Comparison of ENCODE assay signal across 18 cellular contexts in the genomic region with DNA sequence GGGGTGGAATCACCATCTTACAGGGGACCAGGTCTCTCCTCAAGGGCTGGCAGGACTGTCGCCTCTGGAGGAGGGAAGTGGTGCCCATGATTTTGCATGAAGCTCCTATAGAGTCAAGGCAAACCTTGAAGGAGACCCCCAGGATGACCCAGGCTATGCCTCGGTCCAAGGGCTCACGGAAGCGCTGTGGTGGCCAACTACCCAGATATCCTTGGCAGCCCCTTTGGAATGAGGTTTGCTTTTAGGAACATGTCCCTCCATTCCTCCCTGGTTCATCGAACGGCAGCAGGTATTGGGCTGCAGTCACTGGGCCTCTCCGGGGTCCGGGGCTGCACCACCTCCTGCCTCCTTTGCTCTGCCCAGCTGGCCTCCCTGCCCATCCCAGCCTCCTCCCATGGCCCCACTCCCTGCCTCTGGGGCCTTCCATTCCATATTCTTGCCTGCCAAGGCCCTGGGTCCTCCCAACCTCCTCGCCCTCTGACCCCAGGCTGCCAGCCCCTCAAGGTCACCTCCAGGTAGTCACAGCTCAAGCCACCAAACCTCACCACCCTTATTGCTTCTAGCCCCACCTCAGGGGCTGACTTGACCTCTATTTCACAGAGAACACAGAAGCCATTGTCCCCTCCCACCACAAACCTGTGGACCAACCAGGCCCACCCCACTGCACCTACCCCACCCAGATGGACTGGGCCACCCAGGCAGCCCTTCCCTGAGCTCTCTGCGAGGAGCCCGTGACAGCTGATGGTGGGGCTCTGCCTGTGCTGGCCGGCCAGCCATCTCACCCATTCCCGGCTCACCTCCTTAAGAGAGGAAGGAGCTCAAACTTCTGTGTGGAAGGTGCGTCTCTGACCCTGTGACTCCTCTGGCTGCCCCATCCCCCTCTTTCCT. TPM values are rescaled to one million over a fixed set of nuclear protein-coding genes. Genes with fewer than 3 reads are reported as not detected.
DNase-seq lines count a peak whose midpoint lies in the region; ATAC-seq, FAIRE-seq and TF ChIP-seq lines count a peak whose summit lies in the region.
"Had no signal": no experiment of that assay in that cellular context is flagged by ENCODE, and none has a peak within 500 bp of the region (broad histone marks: within the 10 kb centered on the region; RNA-seq: fewer than 3 reads in every experiment).

No MANE protein-coding gene starts in this region.

- no peak for TF ChIP-seq CTCF in SK-N-SH (IDR thresholded peaks at IDR 0.05)
- TF ChIP-seq CTCF in endothelial cell (IDR thresholded peaks at IDR 0.05; ENCODE audit: unreplicated experiment): no peak
- TF ChIP-seq CTCF in progenitor cell of endocrine pancreas (IDR thresholded peaks at IDR 0.05; ENCODE audit: unreplicated experiment): no peak

- no peak for TF ChIP-seq EP300 in SK-N-SH (IDR thresholded peaks at IDR 0.05; ENCODE audit: borderline replicate concordance in 1 of 2, low read depth in 1 of 2, low read length in 1 of 2)

- H3F3A ChIP-seq in SK-N-SH (replicated peaks; ENCODE audit: insufficient read depth): no peaks in the 10 kb centered on the region

- POLR2A ChIA-PET in SK-N-SH (lab: Yijun Ruan, JAX): no interaction called here

- no peak overlapping the region for H2AFZ ChIP-seq in SK-N-SH (ENCODE audit: low read depth)

- H3K27me3 ChIP-seq in SK-N-SH (ENCODE audit: insufficient read depth): no peaks in the 10 kb centered on the region; the same call in 1 of the 2 replicates

- 81% methylated on average over 8 of the region's 14 CpGs for WGBS in SK-N-SH (ENCODE audit: low lambda C conversion rate)

- no peak overlapping the region for H3K4me3 Mint-ChIP-seq in endothelial cell (ENCODE audit: unreplicated experiment)
- no peak overlapping the region for H3K4me3 Mint-ChIP-seq in progenitor cell of endocrine pancreas (ENCODE audit: low read depth)
- H3K4me3 Mint-ChIP-seq: endodermal cell, HFFc6 had no signal

- H3K36me3 ChIP-seq in SK-N-SH (replicated peaks in 1 of 2; ENCODE audit: control insufficient read depth in 1 of 2, insufficient read depth in 2 of 2, low read length in 1 of 2): no peaks in the 10 kb centered on the region
- H3K36me3 ChIP-seq in KOPT-K1 (ENCODE audit: insufficient read depth, low read length): no peaks in the 10 kb centered on the region
- H3K36me3 ChIP-seq: prostate gland had no signal

- no peak overlapping the region for H3K27ac Mint-ChIP-seq in endothelial cell (ENCODE audit: unreplicated experiment)
- H3K27ac Mint-ChIP-seq in progenitor cell of endocrine pancreas: no peak overlapping the region
- H3K27ac Mint-ChIP-seq: endodermal cell, HFFc6 had no signal

- H3K9me3 Mint-ChIP-seq in endothelial cell (ENCODE audit: unreplicated experiment): no peaks in the 10 kb centered on the region
- no peaks in the 10 kb centered on the region for H3K9me3 Mint-ChIP-seq in progenitor cell of endocrine pancreas (ENCODE audit: low read depth)
- H3K9me3 Mint-ChIP-seq: endodermal cell, HFFc6 had no signal

- H3K9ac ChIP-seq in SK-N-SH: no peak overlapping the region

- H3K4me2 ChIP-seq in SK-N-SH: no peak overlapping the region

- no peaks in the 10 kb centered on the region for H3K9me3 ChIP-seq in SK-N-SH
- H3K9me3 ChIP-seq in KOPT-K1 (ENCODE audit: insufficient read depth, low read length, poor library complexity, severe bottlenecking): no peaks in the 10 kb centered on the region
- H3K9me3 ChIP-seq: prostate gland had no signal

- H4K20me1 ChIP-seq in SK-N-SH (ENCODE audit: insufficient read depth): no peaks in the 10 kb centered on the region

- CTCF ChIA-PET in SK-N-SH (lab: Yijun Ruan, JAX): interaction anchor here (0.6 to 1.6 kb wide), 5 partner anchors 9 to 679 kb away, joined by 3 to 7 read pairs (median 3); no protein-coding TSS in a partner anchor

- no peak overlapping the region for H3K4me3 ChIP-seq in SK-N-SH (ENCODE audit: low read depth in 2 of 2, low read length in 1 of 2)
- H3K4me3 ChIP-seq: prostate gland had no signal

- peak; percentile 5 for DNase-seq in SK-N-SH
- peak; percentile 2 for DNase-seq in endothelial cell (ENCODE audit: low spot score)
- DNase-seq in progenitor cell of endocrine pancreas (ENCODE audit: low spot score, unreplicated experiment): peak; percentile 8
- DNase-seq in RCC 7860 (ENCODE audit: low spot score): no peak
- DNase-seq: DMS79 treated with DMSO at 0.1 percent for 48 hours; HFFc6; mammary epithelial cell; stimulated activated CD4-positive, alpha-beta T cell treated with anti-CD3 and anti-CD28 coated beads, Interleukin-4, amount 100 ng/mL, for 1 hour; SW 1271 had no signal

- no peak for TF ChIP-seq RAD21 in SK-N-SH (IDR thresholded peaks at IDR 0.05; ENCODE audit: low read length)

- H3K79me2 ChIP-seq in SK-N-SH (ENCODE audit: insufficient read depth): no peaks in the 10 kb centered on the region

- H3K4me1 Mint-ChIP-seq in endothelial cell (ENCODE audit: unreplicated experiment) (no peaks in the 10 kb centered on the region), progenitor cell of endocrine pancreas (ENCODE audit: low read depth) (no peaks in the 10 kb centered on the region)
- H3K4me1 Mint-ChIP-seq: endodermal cell had no signal

- no peak for ATAC-seq in SK-N-SH treated with all-trans-retinoic acid at 6 μM for 48 hours
- ATAC-seq in HG02759 (IDR thresholded peaks at IDR 0.05; ENCODE audit: unreplicated experiment): no peak
- ATAC-seq in HG02588 (IDR thresholded peaks at IDR 0.05; ENCODE audit: unreplicated experiment): no peak

- H3K9me2 ChIP-seq in SK-N-SH: no peaks in the 10 kb centered on the region

- H3K36me3 Mint-ChIP-seq in endothelial cell (ENCODE audit: low read depth, unreplicated experiment) (no peaks in the 10 kb centered on the region), progenitor cell of endocrine pancreas (ENCODE audit: insufficient read depth) (no peaks in the 10 kb centered on the region)

- no peaks in the 10 kb centered on the region for H3K4me1 ChIP-seq in SK-N-SH (ENCODE audit: control insufficient read depth in 1 of 2, insufficient read depth in 2 of 2, low read depth in 1 of 2, low read length in 1 of 2)
- H3K4me1 ChIP-seq: prostate gland had no signal

- H3K27ac ChIP-seq in SK-N-SH (ENCODE audit: low read depth in 2 of 2, low read length in 1 of 2) (no peak overlapping the region), KOPT-K1 (ENCODE audit: low read depth, low read length, poor library complexity, severe bottlenecking) (peak overlapping the region; percentile 4)
- H3K27ac ChIP-seq: prostate gland had no signal

- H3K27me3 Mint-ChIP-seq in endothelial cell (ENCODE audit: unreplicated experiment): peaks cover 15% of the 10 kb centered on the region
- peaks cover 4% of the 10 kb centered on the region for H3K27me3 Mint-ChIP-seq in progenitor cell of endocrine pancreas

- FAIRE-seq in RCC 7860 (lab: Jason Lieb, UNC): no peak
- FAIRE-seq: A204.1 had no signal

TF ChIP-seq in SK-N-SH, 30 proteins besides CTCF, POLR2A, EP300 and RAD21 (continues in another document):
- TF ChIP-seq USF2 (IDR thresholded peaks at IDR 0.05; ENCODE audit: borderline replicate concordance, low read depth, low read length): no peak
- no peak for TF ChIP-seq RCOR1 (IDR thresholded peaks at IDR 0.05; ENCODE audit: low read length)
- no peak for TF ChIP-seq JUND (IDR thresholded peaks at IDR 0.05)
- no peak for TF ChIP-seq RXRA (IDR thresholded peaks at IDR 0.05; ENCODE audit: borderline replicate concordance, low read depth)
- TF ChIP-seq FOXM1 (IDR thresholded peaks at IDR 0.05; ENCODE audit: low read depth): no peak
- no peak for TF ChIP-seq TAF1 (IDR thresholded peaks at IDR 0.05; ENCODE audit: borderline replicate concordance, low read depth, low read length)
- TF ChIP-seq SIN3A (IDR thresholded peaks at IDR 0.05; ENCODE audit: borderline replicate concordance, low read depth, low read length): no peak

TF ChIP-seq in SK-N-SH treated with all-trans-retinoic acid at 6 μM for 48 hours, 23 proteins besides CTCF, POLR2A, EP300 and RAD21 (continues in another document):
- TF ChIP-seq, protein P1, sequence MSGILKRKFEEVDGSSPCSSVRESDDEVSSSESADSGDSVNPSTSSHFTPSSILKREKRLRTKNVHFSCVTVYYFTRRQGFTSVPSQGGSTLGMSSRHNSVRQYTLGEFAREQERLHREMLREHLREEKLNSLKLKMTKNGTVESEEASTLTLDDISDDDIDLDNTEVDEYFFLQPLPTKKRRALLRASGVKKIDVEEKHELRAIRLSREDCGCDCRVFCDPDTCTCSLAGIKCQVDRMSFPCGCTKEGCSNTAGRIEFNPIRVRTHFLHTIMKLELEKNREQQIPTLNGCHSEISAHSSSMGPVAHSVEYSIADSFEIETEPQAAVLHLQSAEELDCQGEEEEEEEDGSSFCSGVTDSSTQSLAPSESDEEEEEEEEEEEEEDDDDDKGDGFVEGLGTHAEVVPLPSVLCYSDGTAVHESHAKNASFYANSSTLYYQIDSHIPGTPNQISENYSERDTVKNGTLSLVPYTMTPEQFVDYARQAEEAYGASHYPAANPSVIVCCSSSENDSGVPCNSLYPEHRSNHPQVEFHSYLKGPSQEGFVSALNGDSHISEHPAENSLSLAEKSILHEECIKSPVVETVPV (CRISPR knock-in tag; IDR thresholded peaks at IDR 0.05): no peak
- TF ChIP-seq ZNF565 (CRISPR knock-in tag; conservative IDR thresholded peaks at IDR 0.05; ENCODE audit: low read depth) (no peak), BACH2 (CRISPR knock-in tag; IDR thresholded peaks at IDR 0.05; ENCODE audit: borderline replicate concordance) (no peak), ESRRG (CRISPR knock-in tag; IDR thresholded peaks at IDR 0.05) (no peak), ARNTL (CRISPR knock-in tag; IDR thresholded peaks at IDR 0.05; ENCODE audit: borderline replicate concordance, low read depth) (no peak), TOX (CRISPR knock-in tag; IDR thresholded peaks at IDR 0.05; ENCODE audit: borderline replicate concordance) (no peak), TCF4 (CRISPR knock-in tag; IDR thresholded peaks at IDR 0.05; ENCODE audit: borderline replicate concordance) (no peak), GLIS3 (CRISPR knock-in tag; IDR thresholded peaks at IDR 0.05) (no peak), ZFP30 (CRISPR knock-in tag; IDR thresholded peaks at IDR 0.05) (no peak), OSR1 (CRISPR knock-in tag; IDR thresholded peaks at IDR 0.05) (no peak), ISL1 (CRISPR knock-in tag; IDR thresholded peaks at IDR 0.05) (no peak)

RNA-seq across cellular contexts. Expression of gene IL3, which starts 3.6 kb away (rescaled TPM):
- polyA plus RNA-seq in SK-N-SH (2012; rRNA removed): not detected in 2 replicates
- not detected in 2 replicates for polyA plus RNA-seq in SK-N-SH (2012; cell fraction: cytosol; rRNA removed)
- polyA plus RNA-seq in SK-N-SH (2012; cell fraction: nucleus; rRNA removed): not detected in 2 replicates
- total RNA-seq in endothelial cell (ENCODE audit: unreplicated experiment): not detected
- total RNA-seq in progenitor cell of endocrine pancreas: not detected in 2 replicates
- total RNA-seq: endodermal cell, glomerular endothelial cell, HFFc6, mammary epithelial cell, prostate gland, subcutaneous adipose tissue had no signal
- polyA plus RNA-seq: mammary epithelial cell had no signal

RNA-seq across cellular contexts. Expression of gene CSF2, which starts 16.7 kb away (rescaled TPM):
- polyA plus RNA-seq in SK-N-SH (2012; rRNA removed): 0.70 and 0.97 TPM in 2 replicates
- polyA plus RNA-seq in SK-N-SH (2012; cell fraction: cytosol; rRNA removed): 0.54 and 0.62 TPM in 2 replicates
- polyA plus RNA-seq in SK-N-SH (2012; cell fraction: nucleus; rRNA removed): 0.64 and 1.5 TPM in 2 replicates
- not detected for total RNA-seq in endothelial cell (ENCODE audit: unreplicated experiment)
- not detected in 2 replicates for total RNA-seq in progenitor cell of endocrine pancreas
- total RNA-seq: endodermal cell, prostate gland, subcutaneous adipose tissue had no signal

RNA-seq across cellular contexts. Expression of gene ACSL6, which starts 45.4 kb away (rescaled TPM):
- 0.29 and 0.46 TPM in 2 replicates for polyA plus RNA-seq in SK-N-SH (2012; rRNA removed)
- 0.09 and 0.17 TPM in 2 replicates for polyA plus RNA-seq in SK-N-SH (2012; cell fraction: cytosol; rRNA removed)
- 1.2 and 2.0 TPM in 2 replicates for polyA plus RNA-seq in SK-N-SH (2012; cell fraction: nucleus; rRNA removed)
- 0.80 TPM for total RNA-seq in endothelial cell (ENCODE audit: unreplicated experiment)
- total RNA-seq in progenitor cell of endocrine pancreas: 0.19 and 0.36 TPM in 2 replicates
- total RNA-seq: glomerular endothelial cell, HFFc6 had no signal
